ENCODE assay signal across 8 cellular contexts in the genomic region with DNA sequence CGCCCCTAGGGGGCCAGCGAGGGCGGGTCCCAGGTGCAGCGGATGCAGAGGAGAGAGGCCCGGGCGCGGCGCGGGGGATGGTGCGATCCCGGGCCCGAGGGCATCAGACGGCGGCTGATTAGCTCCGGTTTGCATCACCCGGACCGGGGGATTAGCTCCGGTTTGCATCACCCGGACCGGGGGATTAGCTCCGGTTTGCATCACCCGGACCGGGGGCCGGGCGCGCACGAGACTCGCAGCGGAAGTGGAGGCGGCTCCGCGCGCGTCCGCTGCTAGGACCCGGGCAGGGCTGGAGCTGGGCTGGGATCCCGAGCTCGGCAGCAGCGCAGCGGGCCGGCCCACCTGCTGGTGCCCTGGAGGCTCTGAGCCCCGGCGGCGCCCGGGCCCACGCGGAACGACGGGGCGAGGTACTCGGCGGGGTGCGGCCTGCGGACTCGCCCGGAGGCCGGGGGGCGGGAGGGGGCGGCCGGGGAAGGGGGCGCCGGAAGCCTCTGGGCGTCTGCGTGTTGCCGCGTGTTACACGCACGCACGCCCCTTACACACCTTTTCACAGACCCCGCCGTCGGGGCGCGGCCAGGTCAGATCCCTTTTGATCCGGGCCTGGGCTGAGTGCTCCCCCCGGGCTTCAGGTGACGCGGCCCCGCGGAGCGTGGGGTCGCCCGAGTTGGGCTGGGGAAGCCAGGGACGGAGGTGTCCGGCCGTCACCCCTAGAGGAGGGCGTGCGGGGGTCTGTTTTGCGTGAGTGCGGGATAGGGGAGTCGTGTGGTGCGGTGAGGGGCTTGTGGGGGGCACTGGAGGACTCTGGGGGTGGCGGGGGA. TPM values are rescaled to one million over a fixed set of nuclear protein-coding genes. Genes with fewer than 3 reads are reported as not detected.
DNase-seq lines count a peak whose midpoint lies in the region; ATAC-seq lines count a peak whose summit lies in the region.

No MANE protein-coding gene starts in this region.

- H3K4me3 ChIP-seq in mesodermal cell (ENCODE audit: extremely low read depth, insufficient read depth, low read length, poor library complexity, severe bottlenecking), result peak overlapping the region; percentile 63

- H3K4me1 ChIP-seq in mesodermal cell (ENCODE audit: control insufficient read depth, insufficient read depth, low read length, poor library complexity, severe bottlenecking), result peaks cover 3% of the 10 kb centered on the region

- peak overlapping the region; percentile 29 for H3K27ac ChIP-seq in mesodermal cell (ENCODE audit: low read depth, low read length, severe bottlenecking)

- ATAC-seq in HG02840 (IDR thresholded peaks at IDR 0.05; ENCODE audit: low FRiP score, unreplicated experiment), result peak; percentile 49

- WGBS in mesodermal cell (ENCODE audit: insufficient coverage in 2 of 2), 2 experiments, result 1% methylated on average over 51 to 68 of the region's 93 CpGs

- no peaks in the 10 kb centered on the region for H3K9me3 ChIP-seq in mesodermal cell (ENCODE audit: control insufficient read depth, low read length)

- DNase-seq in NK-92 treated with Interleukin-12 subunit alpha and Interleukin-12 subunit beta, amount 100 ng/mL, for 24 hours (lab: John Stamatoyannopoulos, UW), result peak; percentile 74
- DNase-seq in NK-92 (lab: John Stamatoyannopoulos, UW; ENCODE audit: unreplicated experiment) (no peak), NCI-H2196 treated with DMSO at 0.1 percent for 48 hours (lab: John Stamatoyannopoulos, UW; ENCODE audit: unreplicated experiment) (peak; percentile 19)
- DNase-seq in activated CD4-positive, alpha-beta T cell treated with anti-CD3 and anti-CD28 coated beads, Interleukin-2, amount 50 U/mL, for 4 hours, result peak; percentile 39 to 41
- DNase-seq in effector CD8-positive, alpha-beta T cell (lab: John Stamatoyannopoulos, UW), result peak; percentile 18
- peak; percentile 25 for DNase-seq in stimulated activated CD8-positive, alpha-beta memory T cell treated with anti-CD3 and anti-CD28 coated beads, Interleukin-7, amount 100 ng/mL, for 1 hour (ENCODE audit: low read depth in 2 of 2)

- peaks cover 3% of the 10 kb centered on the region for H3K36me3 ChIP-seq in mesodermal cell (ENCODE audit: control insufficient read depth, insufficient read depth, low read length)

RNA-seq across cellular contexts. Expression of a gene that starts 0.4 kb away (rescaled TPM):
- 20.7 TPM for polyA plus RNA-seq in mesodermal cell (2013, experiment 1 of 2)
- 13.8 TPM for polyA plus RNA-seq in mesodermal cell (2013, experiment 2 of 2)

RNA-seq across cellular contexts. Expression of a gene that starts 27.1 kb away (rescaled TPM):
- 61.7 TPM for polyA plus RNA-seq in mesodermal cell (2013, experiment 1 of 2)
- polyA plus RNA-seq in mesodermal cell (2013, experiment 2 of 2), result 56.2 TPM

RNA-seq across cellular contexts. Expression of a gene that starts 34.1 kb away (rescaled TPM):
- 53.5 TPM for polyA plus RNA-seq in mesodermal cell (2013, experiment 1 of 2)
- 44.3 TPM for polyA plus RNA-seq in mesodermal cell (2013, experiment 2 of 2)

RNA-seq across cellular contexts. Expression of a gene that starts 55.6 kb away (rescaled TPM):
- polyA plus RNA-seq in mesodermal cell (2013, experiment 1 of 2), result 42.8 TPM
- 40.6 TPM for polyA plus RNA-seq in mesodermal cell (2013, experiment 2 of 2)
